ENCODE assay signal across 18 cellular contexts in genomic region chr11:78957481-78958245, GRCh38.
A peak's percentile ranks its signal among the peaks of the same experiment; 100 is the strongest.
DNase-seq lines count a peak whose midpoint lies in the region; ATAC-seq and TF ChIP-seq lines count a peak whose summit lies in the region.
"Had no signal": no experiment of that assay in that cellular context is flagged by ENCODE, and none has a peak within 500 bp of the region (broad histone marks: within the 10 kb centered on the region; RNA-seq: fewer than 3 reads in every experiment).

No MANE protein-coding gene starts in this region.

- peak; percentile 67 for DNase-seq in AG08396 (ENCODE audit: low spot score)
- peak; percentile 12 for DNase-seq in LHCN-M2 (ENCODE audit: low read depth)
- DNase-seq in epidermal melanocyte (ENCODE audit: insufficient read length, low spot score) = peak; percentile 13
- DNase-seq in mesothelial cell of epicardium (ENCODE audit: low spot score in 2 of 2, unreplicated experiment in 2 of 2) = no peak
- no peak for DNase-seq in naive thymus-derived CD4-positive, alpha-beta T cell
- DNase-seq in heart left ventricle = no peak
- DNase-seq in HK-2 (ENCODE audit: unreplicated experiment) = no peak
- DNase-seq: ACHN; activated CD4-positive, alpha-beta T cell treated with anti-CD3 and anti-CD28 coated beads, Interleukin-2, amount 50 U/mL, for 1 hour; activated T-cell treated with anti-CD3 and anti-CD28 coated beads for 4 hours; CD4-positive, alpha-beta memory T cell; central memory CD4-positive, alpha-beta T cell; effector memory CD4-positive, alpha-beta T cell; NCI-H2029; T1000 had no signal

- ATAC-seq in naive thymus-derived CD4-positive, alpha-beta T cell = no peak
- ATAC-seq in GM18861 (IDR thresholded peaks at IDR 0.05; ENCODE audit: unreplicated experiment) = no peak
- no peak for ATAC-seq in heart left ventricle
- ATAC-seq: natural killer cell treated with Interleukin-12 subunit alpha and Interleukin-12 subunit beta and Interleukin-15 and Interleukin-18, amount 100 ng/mL, for 72 hours had no signal

- TF ChIP-seq CTCF in mesothelial cell of epicardium (IDR thresholded peaks at IDR 0.05; ENCODE audit: unreplicated experiment) = no peak
- TF ChIP-seq CTCF in heart left ventricle (IDR thresholded peaks at IDR 0.05) = no peak

- CTCF ChIA-PET in naive thymus-derived CD4-positive, alpha-beta T cell (lab: Charles Lee) = no interaction called here

- POLR2A ChIA-PET in naive thymus-derived CD4-positive, alpha-beta T cell (lab: Charles Lee) = no interaction called here

- no peaks in the 10 kb centered on the region for H3K9me3 ChIP-seq in naive thymus-derived CD4-positive, alpha-beta T cell (ENCODE audit: control insufficient read depth in 2 of 3, low read length in 3 of 3)
- no peaks in the 10 kb centered on the region for H3K9me3 ChIP-seq in heart left ventricle

- H3K4me1 ChIP-seq in naive thymus-derived CD4-positive, alpha-beta T cell (ENCODE audit: control insufficient read depth in 2 of 2, insufficient read depth in 2 of 2, low read length in 2 of 2) = no peaks in the 10 kb centered on the region
- peaks cover 0 to 28% (median 13%) of the 10 kb centered on the region in 12 donors for H3K4me1 ChIP-seq in heart left ventricle

- peaks cover 72% of the 10 kb centered on the region for H3K4me1 Mint-ChIP-seq in mesothelial cell of epicardium
- H3K4me1 Mint-ChIP-seq in naive thymus-derived CD4-positive, alpha-beta T cell = peaks cover 0 to 5% (median 0%) of the 10 kb centered on the region in 7 donors
- H3K4me1 Mint-ChIP-seq: CD4-positive, alpha-beta memory T cell had no signal

- no peak for TF ChIP-seq POLR2A in heart left ventricle (IDR thresholded peaks at IDR 0.05)

- H3K36me3 Mint-ChIP-seq in mesothelial cell of epicardium = no peaks in the 10 kb centered on the region
- H3K36me3 Mint-ChIP-seq in naive thymus-derived CD4-positive, alpha-beta T cell = no peaks in the 10 kb centered on the region
- H3K36me3 Mint-ChIP-seq: activated naive CD8-positive, alpha-beta T cell; CD4-positive, alpha-beta memory T cell; natural killer cell treated with Interleukin-12 subunit alpha and Interleukin-12 subunit beta and Interleukin-15 and Interleukin-18, amount 100 ng/mL, for 72 hours had no signal

- no peak overlapping the region for H3K27ac ChIP-seq in naive thymus-derived CD4-positive, alpha-beta T cell (ENCODE audit: low read depth, low read length)
- H3K27ac ChIP-seq in heart left ventricle = no peak overlapping the region

- H3K27ac Mint-ChIP-seq in mesothelial cell of epicardium = peak overlapping the region; percentile 86
- H3K27ac Mint-ChIP-seq in naive thymus-derived CD4-positive, alpha-beta T cell = no peak overlapping the region
- H3K27ac Mint-ChIP-seq: activated naive CD8-positive, alpha-beta T cell; CD4-positive, alpha-beta memory T cell; natural killer cell treated with Interleukin-12 subunit alpha and Interleukin-12 subunit beta and Interleukin-15 and Interleukin-18, amount 100 ng/mL, for 72 hours had no signal

- no peaks in the 10 kb centered on the region for H3K27me3 Mint-ChIP-seq in mesothelial cell of epicardium (ENCODE audit: low read depth)
- H3K27me3 Mint-ChIP-seq in naive thymus-derived CD4-positive, alpha-beta T cell = peaks cover 26 to 40% (median 30%) of the 10 kb centered on the region in 5 donors

- no peaks in the 10 kb centered on the region for H3K9me3 Mint-ChIP-seq in mesothelial cell of epicardium
- H3K9me3 Mint-ChIP-seq in naive thymus-derived CD4-positive, alpha-beta T cell = peaks cover 0 to under 1% (median 0%) of the 10 kb centered on the region in 11 donors
- H3K9me3 Mint-ChIP-seq: natural killer cell treated with Interleukin-12 subunit alpha and Interleukin-12 subunit beta and Interleukin-15 and Interleukin-18, amount 100 ng/mL, for 72 hours had no signal

- no peak overlapping the region for H3K4me3 Mint-ChIP-seq in mesothelial cell of epicardium
- H3K4me3 Mint-ChIP-seq in naive thymus-derived CD4-positive, alpha-beta T cell = no peak overlapping the region
- H3K4me3 Mint-ChIP-seq: activated naive CD8-positive, alpha-beta T cell; CD4-positive, alpha-beta memory T cell; natural killer cell treated with Interleukin-12 subunit alpha and Interleukin-12 subunit beta and Interleukin-15 and Interleukin-18, amount 100 ng/mL, for 72 hours had no signal

- no peaks in the 10 kb centered on the region for H3K36me3 ChIP-seq in naive thymus-derived CD4-positive, alpha-beta T cell (ENCODE audit: control insufficient read depth in 2 of 3, insufficient read depth in 3 of 3, low read length in 3 of 3)
- H3K36me3 ChIP-seq in heart left ventricle = no peaks in the 10 kb centered on the region

- peaks cover 0 to 4% of the 10 kb centered on the region in 2 donors for H3K27me3 ChIP-seq in naive thymus-derived CD4-positive, alpha-beta T cell (ENCODE audit: control insufficient read depth in 2 of 2, insufficient read depth in 2 of 2, low read length in 2 of 2)
- peaks cover 0 to 23% (median 3%) of the 10 kb centered on the region in 9 donors for H3K27me3 ChIP-seq in heart left ventricle

- H3K4me3 ChIP-seq in naive thymus-derived CD4-positive, alpha-beta T cell (ENCODE audit: low read length) = no peak overlapping the region
- no peak overlapping the region for H3K4me3 ChIP-seq in heart left ventricle

- intact Hi-C loops in naive thymus-derived CD4-positive, alpha-beta T cell (cut with micrococcal nuclease) = no loop called here
- intact Hi-C loops in heart left ventricle (cut with DNase I) = loop anchor here in 3 of 10 donors (5.0 to 10.0 kb wide), 3 partner anchors 155 to 313 kb away; no protein-coding TSS in a partner anchor

- WGBS in heart left ventricle, 4 donors = 75 to 90% (median 81%) methylated on average over 5 of the region's 5 CpGs

Comparison
In these comparisons a context has a peak if more than half of its experiments do, and no peak if none do; other contexts are left out.
1. DNase-seq: peak in AG08396 (single experiment), LHCN-M2 (single experiment) and epidermal melanocyte (single experiment); none in mesothelial cell of epicardium (0 of 2), naive thymus-derived CD4-positive, alpha-beta T cell (0 of 9), heart left ventricle (0 of 5) and HK-2 (single experiment).